19 cellular contexts compared by ENCODE assay signal in the genomic region with DNA sequence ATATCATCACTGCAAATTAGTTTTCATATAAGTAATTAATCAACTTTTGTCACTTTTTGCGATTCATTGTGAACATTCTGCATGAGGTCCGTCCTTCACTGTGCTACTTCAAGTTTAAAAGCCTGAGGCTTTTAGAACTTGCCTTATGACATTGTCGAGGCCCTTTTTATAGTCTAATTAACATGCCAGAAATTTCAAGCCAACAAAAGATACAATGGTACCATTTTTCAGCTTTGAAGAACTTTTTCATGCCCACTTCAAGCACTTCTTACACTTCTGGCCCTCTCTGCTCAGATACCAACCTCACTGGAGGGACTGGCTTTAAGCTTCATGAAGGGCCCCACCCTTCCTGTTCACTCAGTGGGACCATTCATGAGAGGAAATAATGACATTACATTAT.
"Had no signal": no experiment of that assay in that cellular context is flagged by ENCODE, and none has a peak within 500 bp of the region (broad histone marks: within the 10 kb centered on the region; RNA-seq: fewer than 3 reads in every experiment).

No MANE protein-coding gene starts in this region.

- DNase-seq: IMR-90, Karpas-422, KG1, MG63, NCI-H1092, NCI-H1436, NCI-H187, NCI-H2029, NCI-H2081 treated with DMSO at 0.1 percent for 48 hours, NCI-H2171, NCI-H226, NCI-H446, NCI-H510A, NCI-H524 treated with DMSO at 0.1 percent for 48 hours, NCI-H69, NCI-H774, SHP77 treated with DMSO at 0.1 percent for 48 hours, T-helper 1 cell had no signal

- H3K4me3 ChIP-seq: MG63, SJSA1 had no signal
